In genomic region chr6:105215506-105215905, GRCh38 we compare ENCODE assay signal across 23 cellular contexts. TPM values are rescaled to one million over a fixed set of nuclear protein-coding genes. Genes with fewer than 3 reads are reported as not detected.
DNase-seq lines count a peak whose midpoint lies in the region; ATAC-seq and TF ChIP-seq lines count a peak whose summit lies in the region.
"Had no signal": no experiment of that assay in that cellular context is flagged by ENCODE, and none has a peak within 500 bp of the region (broad histone marks: within the 10 kb centered on the region; RNA-seq: fewer than 3 reads in every experiment).

No MANE protein-coding gene starts in this region.

- no peaks in the 10 kb centered on the region for H3K36me3 Mint-ChIP-seq in mesothelial cell of epicardium

- peak overlapping the region; percentile 7; the same call in 1 of the 2 replicates for H3K27ac ChIP-seq in SJCRH30
- H3K27ac ChIP-seq: BLaER1, KMS-11, SJSA1 had no signal

- ATAC-seq in HG02981 (IDR thresholded peaks at IDR 0.05; ENCODE audit: unreplicated experiment) = no peak

- peak; percentile 51 for DNase-seq in COLO829 (ENCODE audit: low spot score)
- DNase-seq in MV-4-11 (lab: John Stamatoyannopoulos, UW) = peak; percentile 15
- DNase-seq in SJCRH30 = peak in 1 of 2 experiments; percentile 64
- no peak for DNase-seq in mesothelial cell of epicardium (ENCODE audit: low spot score in 2 of 2, unreplicated experiment in 2 of 2)
- no peak for DNase-seq in lower leg skin (ENCODE audit: low spot score in 2 of 2)
- DNase-seq in ACHN = no peak
- DNase-seq in activated effector memory CD4-positive, alpha-beta T cell treated with anti-CD3 and anti-CD28 coated beads, Interleukin-2, amount 50 U/mL, for 16 hours = no peak
- DNase-seq: Caco-2; CD4-positive, alpha-beta T cell; DMS 273 treated with DMSO at 0.1 percent for 48 hours; DMS79 treated with DMSO at 0.1 percent for 48 hours; H9; IMR-90; NCI-H1105; NCI-H146; NCI-H2029; NCI-H446 treated with DMSO at 0.1 percent for 48 hours; NCI-H748 treated with DMSO at 0.1 percent for 48 hours had no signal

- intact Hi-C loops in lower leg skin (cut with DNase I; ENCODE audit: low total_unique reads) = no loop called here

- H3K4me3 Mint-ChIP-seq in mesothelial cell of epicardium = no peak overlapping the region
- H3K4me3 Mint-ChIP-seq: CD4-positive, alpha-beta T cell; H9 had no signal

- H3K9me3 ChIP-seq in SJCRH30 (replicated peaks) = no peaks in the 10 kb centered on the region
- H3K9me3 ChIP-seq: BLaER1, Caco-2, SJSA1 had no signal

- peaks cover 34% of the 10 kb centered on the region for H3K4me1 Mint-ChIP-seq in mesothelial cell of epicardium
- H3K4me1 Mint-ChIP-seq: H9 had no signal

- H3K36me3 ChIP-seq in SJCRH30 = no peaks in the 10 kb centered on the region
- H3K36me3 ChIP-seq: BLaER1, SJSA1 had no signal

- no peaks in the 10 kb centered on the region for H3K9me3 Mint-ChIP-seq in mesothelial cell of epicardium
- H3K9me3 Mint-ChIP-seq: CD4-positive, alpha-beta T cell; H9 had no signal

- peak overlapping the region; percentile 31 for H3K27ac Mint-ChIP-seq in mesothelial cell of epicardium
- H3K27ac Mint-ChIP-seq: CD4-positive, alpha-beta T cell; H9 had no signal

- WGBS in lower leg skin, 2 donors = 70 to 79% methylated on average over 3 of the region's 3 CpGs

- no peaks in the 10 kb centered on the region for H3K27me3 Mint-ChIP-seq in mesothelial cell of epicardium (ENCODE audit: low read depth)

- no peak for TF ChIP-seq POLR2A in lower leg skin (IDR thresholded peaks at IDR 0.05)

- H3K4me1 ChIP-seq in SJCRH30 = peaks cover 21% of the 10 kb centered on the region
- H3K4me1 ChIP-seq: Caco-2 had no signal

- H3K4me3 ChIP-seq in SJCRH30 = peak overlapping the region; percentile 24
- H3K4me3 ChIP-seq in lower leg skin (ENCODE audit: low read depth, poor library complexity, severe bottlenecking) = no peak overlapping the region
- H3K4me3 ChIP-seq: BLaER1, SJSA1 had no signal

- no peak for TF ChIP-seq CTCF in mesothelial cell of epicardium (IDR thresholded peaks at IDR 0.05; ENCODE audit: unreplicated experiment)
- TF ChIP-seq CTCF in lower leg skin (IDR thresholded peaks at IDR 0.05) = no peak

- H3K27me3 ChIP-seq in SJCRH30 = no peaks in the 10 kb centered on the region
- H3K27me3 ChIP-seq: BLaER1, SJSA1 had no signal

- in situ Hi-C loops in ACHN (cut with HindIII; ENCODE audit: low pct_ligation_motif_present, low pct_unique_long_range_greater_than_20kb, low sequenced_read_pairs) = no loop called here

RNA-seq across cellular contexts. Expression of gene POPDC3, which starts 35.7 kb away (rescaled TPM):
- total RNA-seq in SJCRH30 (2014; rRNA removed; shearing (Covaris generic)) = 57.9 and 59.6 TPM in 2 replicates
- total RNA-seq in mesothelial cell of epicardium = 10.1 to 11.1 TPM (median 10.4 TPM) in 3 replicates
- not detected for total RNA-seq in lower leg skin
- total RNA-seq: CD4-positive, alpha-beta T cell; OCI-LY7 had no signal

Comparison
In these comparisons a context has a peak if more than half of its experiments do, and no peak if none do; other contexts are left out.
1. DNase-seq: peak in COLO829 (single experiment) and MV-4-11 (single experiment); none in mesothelial cell of epicardium (0 of 2), lower leg skin (0 of 2), ACHN (single experiment) and activated effector memory CD4-positive, alpha-beta T cell treated with anti-CD3 and anti-CD28 coated beads, Interleukin-2, amount 50 U/mL, for 16 hours (single experiment).